ENCODE assay signal across 24 cellular contexts in genomic region chr7:83684928-83685327, GRCh38. TPM values are rescaled to one million over a fixed set of nuclear protein-coding genes. Genes with fewer than 3 reads are reported as not detected.
DNase-seq lines count a peak whose midpoint lies in the region; TF ChIP-seq lines count a peak whose summit lies in the region.
"Had no signal": no experiment of that assay in that cellular context is flagged by ENCODE, and none has a peak within 500 bp of the region (broad histone marks: within the 10 kb centered on the region; RNA-seq: fewer than 3 reads in every experiment).

No MANE protein-coding gene starts in this region.

- 4% methylated on average over 3 of the region's 3 CpGs for WGBS in HUES64
- WGBS in endodermal cell (ENCODE audit: insufficient coverage in 1 of 2, insufficient read length in 1 of 2), 2 experiments = 7 to 33% methylated on average over 1 to 3 of the region's 3 CpGs

- no peaks in the 10 kb centered on the region for H3K36me3 Mint-ChIP-seq in endodermal cell (ENCODE audit: low read depth)
- H3K36me3 Mint-ChIP-seq: CD14-positive monocyte; IgD-negative memory B cell; stimulated activated memory B cell treated with anti-CD40 and anti-IgM and Interleukin-4, amounts not matched to agents 10 μg/mL and 1 μg/mL and 100 μg/mL, for 72 hours had no signal

- H3K4me1 ChIP-seq in HUES64 (ENCODE audit: insufficient read depth, low read length) (peaks cover 33% of the 10 kb centered on the region), endodermal cell (ENCODE audit: control insufficient read depth, insufficient read depth, low read length) (peaks cover 22% of the 10 kb centered on the region)
- H3K4me1 ChIP-seq: esophagus squamous epithelium had no signal

- H3K27me3 Mint-ChIP-seq in endodermal cell (ENCODE audit: insufficient read depth) = no peaks in the 10 kb centered on the region
- H3K27me3 Mint-ChIP-seq: activated CD4-positive, alpha-beta T cell treated with anti-CD3 and anti-CD28 coated beads for 36 hours; IgD-negative memory B cell; stimulated activated memory B cell treated with anti-CD40 and anti-IgM and Interleukin-4, amounts not matched to agents 10 μg/mL and 1 μg/mL and 100 μg/mL, for 72 hours had no signal

- peak; percentile 14 for DNase-seq in A172 (ENCODE audit: low spot score)
- DNase-seq in endodermal cell = peak; percentile 90
- DNase-seq in left kidney (ENCODE audit: low read depth, low spot score) = peak; percentile 38
- no peak for DNase-seq in NCI-H524 (lab: John Stamatoyannopoulos, UW)
- DNase-seq in COLO829 (ENCODE audit: low spot score) = no peak
- DNase-seq in NCI-H187 (lab: John Stamatoyannopoulos, UW) = no peak
- DNase-seq in T1000 (lab: John Stamatoyannopoulos, UW) = no peak
- DNase-seq: activated CD4-positive, alpha-beta T cell treated with anti-CD3 and anti-CD28 coated beads for 36 hours; activated effector memory CD4-positive, alpha-beta T cell treated with Interleukin-2 at 50 U/mL for 16 hours; caudate nucleus; DMS79 treated with DMSO at 0.1 percent for 48 hours; esophagus squamous epithelium; glutamatergic neuron; MV-4-11; NCI-H2081 treated with DMSO at 0.1 percent for 48 hours; NCI-H69; OCI-M1; right cardiac atrium; thyroid gland had no signal

- H3K9ac ChIP-seq in HUES64 (ENCODE audit: low read depth, low read length) (no peak overlapping the region), endodermal cell (ENCODE audit: extremely low read depth, low read length, poor library complexity, severe bottlenecking) (peak overlapping the region; percentile 54)

- no peaks in the 10 kb centered on the region; the same call in 1 of the 2 replicates for H3K27me3 ChIP-seq in HUES64 (ENCODE audit: insufficient read depth, low read length)
- H3K27me3 ChIP-seq in endodermal cell (ENCODE audit: control insufficient read depth, insufficient read depth, low read length, poor library complexity, severe bottlenecking) = no peaks in the 10 kb centered on the region
- H3K27me3 ChIP-seq: esophagus squamous epithelium, thyroid gland had no signal

- H3K36me3 ChIP-seq in HUES64 (ENCODE audit: insufficient read depth, low read length) (no peaks in the 10 kb centered on the region), endodermal cell (ENCODE audit: control insufficient read depth, insufficient read depth, low read length) (no peaks in the 10 kb centered on the region)
- H3K36me3 ChIP-seq: esophagus squamous epithelium, thyroid gland had no signal

- peak overlapping the region; percentile 71 for H3K27ac ChIP-seq in HUES64 (ENCODE audit: low read depth, low read length)
- H3K27ac ChIP-seq in endodermal cell (ENCODE audit: low read depth, low read length) = peak overlapping the region; percentile 13
- H3K27ac ChIP-seq: esophagus squamous epithelium, thyroid gland had no signal

- no peak for TF ChIP-seq CTCF in endodermal cell (conservative IDR thresholded peaks at IDR 0.05)

- peak overlapping the region; percentile 98 for H3K27ac Mint-ChIP-seq in endodermal cell
- H3K27ac Mint-ChIP-seq: activated CD4-positive, alpha-beta T cell treated with anti-CD3 and anti-CD28 coated beads for 36 hours; CD14-positive monocyte; IgD-negative memory B cell; stimulated activated memory B cell treated with anti-CD40 and anti-IgM and Interleukin-4, amounts not matched to agents 10 μg/mL and 1 μg/mL and 100 μg/mL, for 72 hours had no signal

- H3K4me3 ChIP-seq in HUES64 (ENCODE audit: low read length) = no peak overlapping the region
- peak overlapping the region; percentile 61 for H3K4me3 ChIP-seq in endodermal cell (ENCODE audit: low read length)
- H3K4me3 ChIP-seq: esophagus squamous epithelium, thyroid gland had no signal

- no peaks in the 10 kb centered on the region for H3K9me3 Mint-ChIP-seq in endodermal cell
- H3K9me3 Mint-ChIP-seq: stimulated activated memory B cell treated with anti-CD40 and anti-IgM and Interleukin-4, amounts not matched to agents 10 μg/mL and 1 μg/mL and 100 μg/mL, for 72 hours had no signal

- peak overlapping the region; percentile 40 for H3K4me3 Mint-ChIP-seq in endodermal cell
- H3K4me3 Mint-ChIP-seq: activated CD4-positive, alpha-beta T cell treated with anti-CD3 and anti-CD28 coated beads for 36 hours; CD14-positive monocyte; IgD-negative memory B cell; stimulated activated memory B cell treated with anti-CD40 and anti-IgM and Interleukin-4, amounts not matched to agents 10 μg/mL and 1 μg/mL and 100 μg/mL, for 72 hours had no signal

- H3K4me1 Mint-ChIP-seq in endodermal cell = peaks cover 55% of the 10 kb centered on the region
- H3K4me1 Mint-ChIP-seq: activated CD4-positive, alpha-beta T cell treated with anti-CD3 and anti-CD28 coated beads for 36 hours; CD14-positive monocyte; IgD-negative memory B cell; stimulated activated memory B cell treated with anti-CD40 and anti-IgM and Interleukin-4, amounts not matched to agents 10 μg/mL and 1 μg/mL and 100 μg/mL, for 72 hours had no signal

- H3K9me3 ChIP-seq in HUES64 (ENCODE audit: insufficient read depth, low read depth, low read length) = no peaks in the 10 kb centered on the region
- H3K9me3 ChIP-seq in endodermal cell (ENCODE audit: control insufficient read depth, low read length) = no peaks in the 10 kb centered on the region
- H3K9me3 ChIP-seq: esophagus squamous epithelium, thyroid gland had no signal

RNA-seq across cellular contexts. Expression of gene SEMA3E, which starts 36.0 kb away (rescaled TPM):
- 0.29 and 3.6 TPM in 2 replicates for total RNA-seq in A172 (2014; rRNA removed; shearing (Covaris generic))
- 2.2 TPM for polyA plus RNA-seq in HUES64 (2013, experiment 1 of 2)
- 1.6 TPM for polyA plus RNA-seq in HUES64 (2013, experiment 2 of 2)
- 100 to 1,000 TPM; 339 to 438 TPM for total RNA-seq in endodermal cell
- 9.2 TPM for polyA plus RNA-seq in endodermal cell (2013, experiment 1 of 2)
- polyA plus RNA-seq in endodermal cell (2013, experiment 2 of 2) = 11.0 TPM
- total RNA-seq: activated CD4-positive, alpha-beta T cell treated with anti-CD3 and anti-CD28 coated beads for 36 hours; mononuclear cell had no signal
- polyA plus RNA-seq: CD14-positive monocyte, IgD-negative memory B cell had no signal

Comparison
In these comparisons a context has a peak if more than half of its experiments do, and no peak if none do; other contexts are left out.
1. DNase-seq: peak in A172 (single experiment), endodermal cell (single experiment) and left kidney (single experiment); none in NCI-H524 (0 of 2), COLO829 (single experiment), NCI-H187 (0 of 2) and T1000 (single experiment).
2. RNA of gene SEMA3E, which starts 36.0 kb away (total RNA-seq): 339 to 438 TPM in endodermal cell; 0.29 to 3.6 TPM in A172; every median in the first group is over 10 times any median in the second.